ENCODE assay signal across 8 cellular contexts in genomic region chr2:12728221-12728777, GRCh38. TPM values are rescaled to one million over a fixed set of nuclear protein-coding genes. Genes with fewer than 3 reads are reported as not detected.
A peak's percentile ranks its signal among the peaks of the same experiment; 100 is the strongest.
DNase-seq lines count a peak whose midpoint lies in the region; ATAC-seq and TF ChIP-seq lines count a peak whose summit lies in the region.

No MANE protein-coding gene starts in this region.

- peaks cover 92% of the 10 kb centered on the region for H3K4me1 Mint-ChIP-seq in activated B cell treated with CpG ODN at 0.5 μM for 24 hours
- peaks cover 38 to 96% (median 82%) of the 10 kb centered on the region in 4 donors for H3K4me1 Mint-ChIP-seq in naive thymus-derived CD8-positive, alpha-beta T cell

- peaks cover 68% of the 10 kb centered on the region for H3K36me3 Mint-ChIP-seq in activated B cell treated with CpG ODN at 0.5 μM for 24 hours (ENCODE audit: low read depth)
- H3K36me3 Mint-ChIP-seq in naive thymus-derived CD8-positive, alpha-beta T cell = peaks cover 6 to 64% (median 21%) of the 10 kb centered on the region in 3 donors

- H3K27ac Mint-ChIP-seq in activated B cell treated with CpG ODN at 0.5 μM for 24 hours = peak overlapping the region; percentile 88
- peak overlapping the region; percentile 81 to 94 (median 90) for H3K27ac Mint-ChIP-seq in naive thymus-derived CD8-positive, alpha-beta T cell

- ATAC-seq in GM19395 (IDR thresholded peaks at IDR 0.05; ENCODE audit: unreplicated experiment) = peak; percentile 94
- ATAC-seq in HG03097 (IDR thresholded peaks at IDR 0.05; ENCODE audit: low FRiP score, unreplicated experiment) = peak; percentile 92
- peak; percentile 84 for ATAC-seq in activated B cell treated with CpG ODN at 0.5 μM for 24 hours (ENCODE audit: low read depth)
- peak; percentile 87 to 89 for ATAC-seq in naive thymus-derived CD8-positive, alpha-beta T cell

- peak overlapping the region; percentile 74 for H3K4me3 Mint-ChIP-seq in activated B cell treated with CpG ODN at 0.5 μM for 24 hours
- H3K4me3 Mint-ChIP-seq in naive thymus-derived CD8-positive, alpha-beta T cell = peak overlapping the region; percentile 55 to 85 (median 76)

- intact Hi-C loops in activated B cell treated with CpG ODN at 0.5 μM for 24 hours (cut with micrococcal nuclease) = loop anchor here (1.0 kb wide), 2 partner anchors 11 to 203 kb away; no protein-coding TSS in a partner anchor

- TF ChIP-seq CTCF in activated B cell treated with CpG ODN at 0.5 μM for 24 hours (IDR thresholded peaks at IDR 0.05) (no peak), GM13976 (IDR thresholded peaks at IDR 0.05; ENCODE audit: borderline replicate concordance, control extremely low read depth, extremely low read depth, insufficient read depth, missing control alignments) (no peak)

- no peaks in the 10 kb centered on the region for H3K9me3 Mint-ChIP-seq in activated B cell treated with CpG ODN at 0.5 μM for 24 hours
- H3K9me3 Mint-ChIP-seq in naive thymus-derived CD8-positive, alpha-beta T cell = no peaks in the 10 kb centered on the region

- no peaks in the 10 kb centered on the region for H3K27me3 Mint-ChIP-seq in activated B cell treated with CpG ODN at 0.5 μM for 24 hours
- H3K27me3 Mint-ChIP-seq in naive thymus-derived CD8-positive, alpha-beta T cell = no peaks in the 10 kb centered on the region

- DNase-seq in activated B cell treated with CpG ODN at 0.5 μM for 24 hours = peak; percentile 37
- DNase-seq in naive thymus-derived CD8-positive, alpha-beta T cell = peak in 9 of 10 donors; percentile 29 to 86 (median 73)
- no peak for DNase-seq in iPS-NIHi7 (ENCODE audit: extremely low spot score)
- DNase-seq in DMS 273 treated with DMSO at 0.1 percent for 48 hours (lab: John Stamatoyannopoulos, UW) = no peak
- no peak for DNase-seq in ACHN
- no peak for DNase-seq in GM13976 (ENCODE audit: low spot score)

- CTCF ChIA-PET in activated B cell treated with CpG ODN at 0.5 μM for 24 hours (lab: Charles Lee) = interaction anchor here (1.1 to 3.7 kb wide), 3 partner anchors 12 to 866 kb away, joined by 3 to 23 read pairs (median 3); partner anchors contain the start of gene TRIB2

- in situ Hi-C loops in ACHN (cut with HindIII; ENCODE audit: low pct_ligation_motif_present, low pct_unique_long_range_greater_than_20kb, low sequenced_read_pairs) (no loop called here), GM13976 (cut with MboI; ENCODE audit: low sequenced_read_pairs, unreplicated experiment) (no loop called here)

- POLR2A ChIA-PET in activated B cell treated with CpG ODN at 0.5 μM for 24 hours (lab: Charles Lee) = interaction anchor here (0.9 to 2.4 kb wide), 3 partner anchors 8 to 898 kb away, joined by 3 to 33 read pairs (median 4); partner anchors contain the start of gene TRIB2
- POLR2A ChIA-PET in naive thymus-derived CD8-positive, alpha-beta T cell (lab: Charles Lee) = interaction anchor here (0.6 to 4.3 kb wide), 5 partner anchors 9 to 227 kb away, joined by 3 to 43 read pairs (median 5); partner anchors contain the start of gene TRIB2

RNA-seq across cellular contexts. Expression of gene TRIB2, which starts 11.6 kb away (rescaled TPM):
- total RNA-seq in activated B cell treated with CpG ODN at 0.5 μM for 24 hours = 17.7 and 19.3 TPM in 2 replicates
- total RNA-seq in naive thymus-derived CD8-positive, alpha-beta T cell = 10 to 100 TPM; 77.0 to 85.1 TPM
- 10 to 100 TPM; 22.5 to 30.5 (median 27.4) TPM for polyA plus RNA-seq in naive thymus-derived CD8-positive, alpha-beta T cell

Comparison
In these comparisons a context has a peak if more than half of its experiments do, and no peak if none do; other contexts are left out.
1. DNase-seq: peak in activated B cell treated with CpG ODN at 0.5 μM for 24 hours (single experiment) and naive thymus-derived CD8-positive, alpha-beta T cell (9 of 10); none in iPS-NIHi7 (single experiment), DMS 273 treated with DMSO at 0.1 percent for 48 hours (single experiment), ACHN (single experiment) and GM13976 (single experiment).
2. Peak in every context shown above with its lines, with median percentiles within 50 percentile points of each other: ATAC-seq.